Comparison of ENCODE assay signal across 22 cellular contexts in the genomic region with DNA sequence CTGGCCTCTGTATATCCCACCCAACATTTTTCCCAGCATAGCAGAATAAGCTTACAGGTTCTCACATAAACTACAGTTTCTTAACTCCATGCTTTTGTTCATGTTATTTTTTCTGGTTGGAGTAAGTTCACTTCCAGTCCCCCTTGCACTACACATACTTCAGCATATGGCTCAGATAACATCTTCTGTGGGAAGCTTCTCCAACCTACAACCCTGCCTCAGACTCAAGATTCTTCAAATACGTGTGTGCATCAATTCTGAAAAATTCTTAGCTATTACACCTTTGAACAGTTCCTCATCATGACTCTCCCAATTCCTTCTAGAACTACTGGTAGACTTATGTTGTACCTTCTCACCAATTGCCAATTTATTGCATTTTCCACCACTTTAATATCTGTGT. TPM values are rescaled to one million over a fixed set of nuclear protein-coding genes. Genes with fewer than 3 reads are reported as not detected.
A peak's percentile ranks its signal among the peaks of the same experiment; 100 is the strongest.
DNase-seq lines count a peak whose midpoint lies in the region; ATAC-seq, FAIRE-seq and TF ChIP-seq lines count a peak whose summit lies in the region.
"Had no signal": no experiment of that assay in that cellular context is flagged by ENCODE, and none has a peak within 500 bp of the region (broad histone marks: within the 10 kb centered on the region; RNA-seq: fewer than 3 reads in every experiment).

No MANE protein-coding gene starts in this region.

- H3K27me3 Mint-ChIP-seq in Calu3 (ENCODE audit: unreplicated experiment) (no peaks in the 10 kb centered on the region), neural crest cell (ENCODE audit: low read depth) (peaks cover under 1% of the 10 kb centered on the region), H9 (ENCODE audit: low read depth) (no peaks in the 10 kb centered on the region)
- H3K27me3 Mint-ChIP-seq: CD4-positive, alpha-beta memory T cell had no signal

- no peak overlapping the region for H3K23ac ChIP-seq in H9 (ENCODE audit: insufficient read length, low read depth, low read length)

- H3K79me2 ChIP-seq in K562 (ENCODE audit: control insufficient read depth, insufficient read depth, low read length) (no peaks in the 10 kb centered on the region), H9 (ENCODE audit: insufficient read depth, low read length) (no peaks in the 10 kb centered on the region)

- no peaks in the 10 kb centered on the region for H3K79me1 ChIP-seq in H9 (ENCODE audit: insufficient read depth, low read depth, low read length, poor library complexity, severe bottlenecking)

- H3K4me3 ChIP-seq in HEK293 (ENCODE audit: low read depth, low read length) (no peak overlapping the region), K562 (no peak overlapping the region)
- H3K4me3 ChIP-seq: GM12878, GM23248, HAP-1 had no signal

- H2BK5ac ChIP-seq in H9 (ENCODE audit: insufficient read length, low read length) = no peak overlapping the region

- H2BK20ac ChIP-seq in H9 (ENCODE audit: low read depth, low read length, poor library complexity, severe bottlenecking) = no peak overlapping the region

- H3K4me1 Mint-ChIP-seq in Calu3 (ENCODE audit: low read depth, unreplicated experiment) = no peaks in the 10 kb centered on the region
- peaks cover 4% of the 10 kb centered on the region for H3K4me1 Mint-ChIP-seq in neural crest cell
- peaks cover 3 to 5% of the 10 kb centered on the region in 2 experiments; a peak in 3 of 4 replicates for H3K4me1 Mint-ChIP-seq in H9
- H3K4me1 Mint-ChIP-seq: CD4-positive, alpha-beta memory T cell had no signal

- no peak overlapping the region for H2AK5ac ChIP-seq in H9 (ENCODE audit: insufficient read length, low read length)

- in situ Hi-C loops in K562 (cut with MboI) = no loop called here

- no peak overlapping the region for H3K18ac ChIP-seq in H9 (ENCODE audit: insufficient read length, low read depth, low read length)

- H4K20me1 ChIP-seq in K562 (replicated peaks; ENCODE audit: control insufficient read depth, insufficient read depth, low read length) (no peaks in the 10 kb centered on the region), H9 (ENCODE audit: control insufficient read depth, insufficient read depth, insufficient read length) (no peaks in the 10 kb centered on the region)

- 25% methylated on average over 1 of the region's 1 CpG for WGBS in K562 (ENCODE audit: insufficient coverage, low coverage, missing lambda C conversion rate)
- WGBS in H9 (ENCODE audit: extremely low coverage, insufficient read length, low lambda C conversion rate) = no CpG with 5 or more reads among the region's 1 CpG

- H3K36me3 ChIP-seq in HEK293 (ENCODE audit: control insufficient read depth in 2 of 2, insufficient read depth in 1 of 2, low read length in 2 of 2) (peaks cover 39 to 41% of the 10 kb centered on the region in 2 experiments), K562 (ENCODE audit: control insufficient read depth, insufficient read depth, low read length) (peaks cover 32% of the 10 kb centered on the region)

- no peaks in the 10 kb centered on the region for H3K9me3 Mint-ChIP-seq in Calu3 (ENCODE audit: low read depth, unreplicated experiment)
- peaks cover 7% of the 10 kb centered on the region for H3K9me3 Mint-ChIP-seq in neural crest cell
- no peaks in the 10 kb centered on the region for H3K9me3 Mint-ChIP-seq in H9

- H4K8ac ChIP-seq in H9 (replicated peaks; ENCODE audit: insufficient read length, low read depth, low read length) = no peak overlapping the region

- ATAC-seq in K562 = peak; percentile 61
- ATAC-seq in HG03354 (IDR thresholded peaks at IDR 0.05; ENCODE audit: poor library complexity, severe bottlenecking, unreplicated experiment) = no peak
- ATAC-seq: GM12878 had no signal

- H3K4me1 ChIP-seq in HEK293 (ENCODE audit: control insufficient read depth, insufficient read depth, low read length) (no peaks in the 10 kb centered on the region), K562 (replicated peaks in 1 of 2; ENCODE audit: control insufficient read depth in 2 of 2, insufficient read depth in 2 of 2, low read length in 2 of 2) (no peaks in the 10 kb centered on the region), H9 (ENCODE audit: insufficient read depth, low read length) (no peaks in the 10 kb centered on the region)
- H3K4me1 ChIP-seq: Caco-2 had no signal

- no peak overlapping the region for H2BK120ac ChIP-seq in H9 (ENCODE audit: low read depth, low read length, poor library complexity, severe bottlenecking)

- BruUV-seq in Calu3 (replicated peaks; lab: Mats Ljungman, UMichigan) (no TSS peak), K562 (replicated peaks; lab: Mats Ljungman, UMichigan) (no TSS peak)

- 0 out of 2 replicates have a peak, but pooled peaks have one; percentile 36 for TF ChIP-seq POLR2A in K562 (conservative IDR thresholded peaks at IDR 0.05)

- H3K36me3 Mint-ChIP-seq in Calu3 (ENCODE audit: insufficient read depth, unreplicated experiment) (peaks cover 21% of the 10 kb centered on the region), neural crest cell (ENCODE audit: low read depth) (peaks cover 20% of the 10 kb centered on the region), H9 (ENCODE audit: insufficient read depth in 1 of 3, low read depth in 3 of 3) (peaks cover 9 to 33% (median 31%) of the 10 kb centered on the region in 3 experiments)

- H3K27ac Mint-ChIP-seq in Calu3 (ENCODE audit: unreplicated experiment) (peak overlapping the region; percentile 66), neural crest cell (ENCODE audit: unreplicated experiment) (peak overlapping the region; percentile 14), H9 (peak overlapping the region in 1 of 3 experiments; percentile 29; a peak in 1 of 7 replicates)

- no peak overlapping the region for H2BK15ac ChIP-seq in H9 (ENCODE audit: low read depth, low read length)

- H4K5ac ChIP-seq in H9 (ENCODE audit: insufficient read length, low read depth, low read length) = no peak overlapping the region

- H3K27ac ChIP-seq in HEK293 (ENCODE audit: extremely low read depth, low read depth, low read length) (no peak overlapping the region), K562 (ENCODE audit: extremely low read depth, low read depth, low read length) (no peak overlapping the region), H9 (ENCODE audit: insufficient read length, low read depth, low read length) (no peak overlapping the region)
- H3K27ac ChIP-seq: GM23248 had no signal

- H3K4me2 ChIP-seq in K562 (ENCODE audit: insufficient read depth, low read length) (no peak overlapping the region), H9 (ENCODE audit: insufficient read depth, insufficient read length, low read length) (no peak overlapping the region)

- H2BK12ac ChIP-seq in H9 (ENCODE audit: insufficient read length, low read depth, low read length) = no peak overlapping the region

- POLR2A ChIA-PET in HEK293 (lab: Yijun Ruan, JAX) = interaction anchor here (0.8 kb wide), 1 partner anchor 58 kb away, joined by 3 read pairs; no protein-coding TSS in a partner anchor
- POLR2A ChIA-PET in K562 (lab: Yijun Ruan, JAX) = interaction anchor here (0.6 to 1.6 kb wide), 2 partner anchors 13 to 27 kb away, joined by 4 to 5 read pairs; no protein-coding TSS in a partner anchor

- TF ChIP-seq CTCF in Calu3 (IDR thresholded peaks at IDR 0.05; ENCODE audit: unreplicated experiment) = no peak
- no peak for TF ChIP-seq CTCF in HEK293 (tag by site-specific recombination; IDR thresholded peaks at IDR 0.05)
- TF ChIP-seq CTCF in K562 (IDR thresholded peaks at IDR 0.05 in 2 of 3, conservative IDR thresholded peaks at IDR 0.05 in 1 of 3; ENCODE audit: insufficient read depth in 2 of 3, low read depth in 1 of 3, low read length in 3 of 3) = no peak
- no peak for TF ChIP-seq CTCF in neural crest cell (conservative IDR thresholded peaks at IDR 0.05)
- TF ChIP-seq CTCF in H9 (conservative IDR thresholded peaks at IDR 0.05) = no peak

- H3K9me3 ChIP-seq in HEK293 (ENCODE audit: control insufficient read depth, insufficient read depth, low read depth, low read length) (no peaks in the 10 kb centered on the region), K562 (replicated peaks; ENCODE audit: control insufficient read depth, insufficient read depth, low read depth, low read length) (no peaks in the 10 kb centered on the region), H9 (ENCODE audit: control insufficient read depth, low read depth, low read length) (no peaks in the 10 kb centered on the region)
- H3K9me3 ChIP-seq: Caco-2, HAP-1 had no signal

- TF ChIP-seq RAD21 in K562 (CRISPR knock-in tag; conservative IDR thresholded peaks at IDR 0.05 in 1 of 2, IDR thresholded peaks at IDR 0.05 in 1 of 2) = no peak

- intact Hi-C loops in Calu3 (cut with micrococcal nuclease; ENCODE audit: unreplicated experiment) (no loop called here), K562 (cut with micrococcal nuclease) (no loop called here)

- no peak for FAIRE-seq in K562 (lab: Jason Lieb, UNC)
- FAIRE-seq: GM12878 had no signal

- H4K91ac ChIP-seq in H9 (ENCODE audit: insufficient read length, low read depth, low read length) = no peak overlapping the region

- H3K4ac ChIP-seq in H9 (ENCODE audit: low read depth, low read length) = no peak overlapping the region

- CTCF ChIA-PET in Calu3 (lab: Charles Lee) = interaction anchor here (1.0 to 1.4 kb wide), 2 partner anchors 18 to 77 kb away, joined by 3 to 5 read pairs; no protein-coding TSS in a partner anchor
- CTCF ChIA-PET in HEK293 (lab: Yijun Ruan, JAX) = interaction anchor here (0.9 to 1.5 kb wide), 5 partner anchors 17 to 77 kb away, joined by 4 to 6 read pairs (median 5); partner anchors contain the start of gene RAX
- CTCF ChIA-PET in K562 (lab: Yijun Ruan, JAX; ENCODE audit: low intra/inter-chr PET ratio) = no interaction called here

- H3K23me2 ChIP-seq in H9 (ENCODE audit: insufficient read length, low read depth, low read length, poor library complexity, severe bottlenecking) = no peaks in the 10 kb centered on the region

- H2AFZ ChIP-seq in K562 (ENCODE audit: low read depth, low read length) (no peak overlapping the region), H9 (ENCODE audit: low read length) (no peak overlapping the region)
- H2AFZ ChIP-seq: GM23248 had no signal

- no peak overlapping the region for H3K4me3 Mint-ChIP-seq in Calu3 (ENCODE audit: low read depth, unreplicated experiment)
- no peak overlapping the region for H3K4me3 Mint-ChIP-seq in neural crest cell
- H3K4me3 Mint-ChIP-seq in H9 = no peak overlapping the region
- H3K4me3 Mint-ChIP-seq: CD4-positive, alpha-beta memory T cell had no signal

- H3K56ac ChIP-seq in H9 (ENCODE audit: insufficient read length, low read depth, low read length) = no peak overlapping the region

- H3K27me3 ChIP-seq in K562 (ENCODE audit: control insufficient read depth in 2 of 2, insufficient read depth in 2 of 2, low read length in 2 of 2) (no peaks in the 10 kb centered on the region), H9 (ENCODE audit: insufficient read depth, low read length) (no peaks in the 10 kb centered on the region)

- TF ChIP-seq EP300 in K562 (IDR thresholded peaks at IDR 0.05; ENCODE audit: low read length) = no peak

- no peak overlapping the region for H3T11ph ChIP-seq in H9 (ENCODE audit: low read length)

- no peak overlapping the region for H3K14ac ChIP-seq in H9 (ENCODE audit: insufficient read depth, low read length)

- no peaks in the 10 kb centered on the region for H3K9me1 ChIP-seq in K562 (ENCODE audit: control insufficient read depth, insufficient read depth, low read length)

- H3K9ac ChIP-seq in K562 (ENCODE audit: insufficient read depth in 1 of 2, low read depth in 2 of 2, low read length in 2 of 2) (no peak overlapping the region), H9 (ENCODE audit: extremely low read depth, insufficient read length, low read length) (no peak overlapping the region)
- H3K9ac ChIP-seq: GM23248 had no signal

- DNase-seq in Calu3 (no peak), K562 (ENCODE audit: extremely low read depth in 1 of 4, low spot score in 3 of 4) (no peak), neural crest cell (ENCODE audit: low read depth, low spot score) (no peak), COLO668 (lab: John Stamatoyannopoulos, UW; ENCODE audit: unreplicated experiment) (no peak), RKO (ENCODE audit: low spot score) (no peak), H9 (no peak)
- DNase-seq: C1 segment of cervical spinal cord; Caco-2; CD4-positive, alpha-beta memory T cell; DMS 273 treated with DMSO at 0.1 percent for 48 hours; DMS79; EL; GDM1; GM23248 had no signal

RNA-seq across cellular contexts. Expression of gene CPLX4, which starts 7.5 kb away (rescaled TPM):
- total RNA-seq in Calu3 (2022) (not detected in 2 replicates), K562 (2014; rRNA removed) (not detected in 2 replicates), K562 (2014; rRNA removed; fragmentation: Illumina TruSeq; extraction: Trizol) (not detected in 2 replicates), K562 (2015; rRNA removed; fragmentation: Illumina TruSeq; extraction: Trizol) (not detected in 2 replicates), K562 (2021) (not detected in 2 replicates), neural crest cell (not detected in 2 replicates), H9 (2021) (not detected in 2 replicates)
- total RNA-seq in K562 (2011; cell fraction: chromatin; rRNA removed; ENCODE audit: low replicate concordance) = not detected in 2 replicates
- not detected in 2 replicates for total RNA-seq in K562 (2011; cell fraction: nucleolus; rRNA removed)
- not detected in 2 replicates for total RNA-seq in K562 (2011; cell fraction: nucleoplasm; rRNA removed)
- polyA plus RNA-seq in K562 (2011; rRNA removed) (not detected in 2 replicates), K562 (2014; fragmentation: Illumina TruSeq; extraction: Trizol) (not detected in 2 replicates), K562 (2014; fragmentation: Nextera tagmentation; extraction: Ambion mirVana) (not detected), K562 (2014; rRNA removed) (not detected in 2 replicates)
- polyA plus RNA-seq in K562 (2011; cell fraction: cytosol; rRNA removed) = not detected in 2 replicates
- not detected in 2 replicates for polyA plus RNA-seq in K562 (2011; cell fraction: nucleus; rRNA removed)
- not detected in 2 replicates for polyA plus RNA-seq in K562 (2012)
- not detected in 2 replicates for polyA minus RNA-seq in K562 (2011; rRNA and poly(A)+ RNA removed)
- polyA minus RNA-seq in K562 (2011; cell fraction: cytosol; rRNA and poly(A)+ RNA removed) = not detected in 2 replicates
- polyA minus RNA-seq in K562 (2011; cell fraction: nucleus; rRNA and poly(A)+ RNA removed) = not detected in 2 replicates
- total RNA-seq: A172; A673; Caco-2; CD4-positive, alpha-beta memory T cell; GM12878; GM23248; H4 had no signal
- polyA plus RNA-seq: BJ; CD4-positive, alpha-beta memory T cell; GM12878; GM23248 had no signal

RNA-seq across cellular contexts. Expression of gene LMAN1, which starts 33.1 kb away (rescaled TPM):
- total RNA-seq in Calu3 (2022) (159 and 174 TPM in 2 replicates), K562 (2014; rRNA removed) (66.8 and 70.2 TPM in 2 replicates), K562 (2014; rRNA removed; fragmentation: Illumina TruSeq; extraction: Trizol) (80.3 and 89.5 TPM in 2 replicates), K562 (2015; rRNA removed; fragmentation: Illumina TruSeq; extraction: Trizol) (79.9 and 86.2 TPM in 2 replicates), K562 (2021) (80.6 and 84.0 TPM in 2 replicates), neural crest cell (54.8 and 55.3 TPM in 2 replicates), H9 (2021) (61.1 and 63.6 TPM in 2 replicates)
- total RNA-seq in K562 (2011; cell fraction: chromatin; rRNA removed; ENCODE audit: low replicate concordance) = 76.6 and 188 TPM in 2 replicates
- 91.2 and 110 TPM in 2 replicates for total RNA-seq in K562 (2011; cell fraction: nucleolus; rRNA removed)
- total RNA-seq in K562 (2011; cell fraction: nucleoplasm; rRNA removed) = 143 and 190 TPM in 2 replicates
- polyA plus RNA-seq in K562 (2011; rRNA removed) (99.5 and 108 TPM in 2 replicates), K562 (2014; fragmentation: Illumina TruSeq; extraction: Trizol) (57.2 and 71.2 TPM in 2 replicates), K562 (2014; fragmentation: Nextera tagmentation; extraction: Ambion mirVana) (10 to 100 TPM; 18.8 to 30.5 TPM), K562 (2014; rRNA removed) (48.6 and 50.2 TPM in 2 replicates)
- polyA plus RNA-seq in K562 (2011; cell fraction: cytosol; rRNA removed) = 34.9 and 48.8 TPM in 2 replicates
- 37.5 and 58.6 TPM in 2 replicates for polyA plus RNA-seq in K562 (2011; cell fraction: nucleus; rRNA removed)
- 54.6 and 67.9 TPM in 2 replicates for polyA plus RNA-seq in K562 (2012)
- 107 and 132 TPM in 2 replicates for polyA minus RNA-seq in K562 (2011; rRNA and poly(A)+ RNA removed)
- 103 and 126 TPM in 2 replicates for polyA minus RNA-seq in K562 (2011; cell fraction: cytosol; rRNA and poly(A)+ RNA removed)
- polyA minus RNA-seq in K562 (2011; cell fraction: nucleus; rRNA and poly(A)+ RNA removed) = 50.6 and 112 TPM in 2 replicates

RNA-seq across cellular contexts. Expression of gene RAX, which starts 52.7 kb away (rescaled TPM):
- total RNA-seq in Calu3 (2022) (not detected in 2 replicates), K562 (2014; rRNA removed) (not detected in 2 replicates), K562 (2014; rRNA removed; fragmentation: Illumina TruSeq; extraction: Trizol) (not detected in 2 replicates), K562 (2015; rRNA removed; fragmentation: Illumina TruSeq; extraction: Trizol) (not detected in 2 replicates), K562 (2021) (not detected in 2 replicates), neural crest cell (not detected in 2 replicates), H9 (2021) (0.37 TPM in 1 of 2 replicates, not detected in the other)
- total RNA-seq in K562 (2011; cell fraction: chromatin; rRNA removed; ENCODE audit: low replicate concordance) = not detected in 2 replicates
- not detected in 2 replicates for total RNA-seq in K562 (2011; cell fraction: nucleolus; rRNA removed)
- not detected in 2 replicates for total RNA-seq in K562 (2011; cell fraction: nucleoplasm; rRNA removed)
- polyA plus RNA-seq in K562 (2011; rRNA removed) (not detected in 2 replicates), K562 (2014; fragmentation: Illumina TruSeq; extraction: Trizol) (not detected in 2 replicates), K562 (2014; fragmentation: Nextera tagmentation; extraction: Ambion mirVana) (not detected), K562 (2014; rRNA removed) (not detected in 2 replicates)
- not detected in 2 replicates for polyA plus RNA-seq in K562 (2011; cell fraction: cytosol; rRNA removed)
- not detected in 2 replicates for polyA plus RNA-seq in K562 (2011; cell fraction: nucleus; rRNA removed)
- polyA plus RNA-seq in K562 (2012) = 0.11 TPM in 1 of 2 replicates, not detected in the other
- polyA minus RNA-seq in K562 (2011; rRNA and poly(A)+ RNA removed) = not detected in 2 replicates
- polyA minus RNA-seq in K562 (2011; cell fraction: cytosol; rRNA and poly(A)+ RNA removed) = not detected in 2 replicates
- polyA minus RNA-seq in K562 (2011; cell fraction: nucleus; rRNA and poly(A)+ RNA removed) = not detected in 2 replicates
- total RNA-seq: A172; Caco-2; CD4-positive, alpha-beta memory T cell; GM12878; GM23248; H4 had no signal
- polyA plus RNA-seq: BJ; CD4-positive, alpha-beta memory T cell; GM12878; GM23248 had no signal
